ENCODE assay signal across 19 cellular contexts in the genomic region with DNA sequence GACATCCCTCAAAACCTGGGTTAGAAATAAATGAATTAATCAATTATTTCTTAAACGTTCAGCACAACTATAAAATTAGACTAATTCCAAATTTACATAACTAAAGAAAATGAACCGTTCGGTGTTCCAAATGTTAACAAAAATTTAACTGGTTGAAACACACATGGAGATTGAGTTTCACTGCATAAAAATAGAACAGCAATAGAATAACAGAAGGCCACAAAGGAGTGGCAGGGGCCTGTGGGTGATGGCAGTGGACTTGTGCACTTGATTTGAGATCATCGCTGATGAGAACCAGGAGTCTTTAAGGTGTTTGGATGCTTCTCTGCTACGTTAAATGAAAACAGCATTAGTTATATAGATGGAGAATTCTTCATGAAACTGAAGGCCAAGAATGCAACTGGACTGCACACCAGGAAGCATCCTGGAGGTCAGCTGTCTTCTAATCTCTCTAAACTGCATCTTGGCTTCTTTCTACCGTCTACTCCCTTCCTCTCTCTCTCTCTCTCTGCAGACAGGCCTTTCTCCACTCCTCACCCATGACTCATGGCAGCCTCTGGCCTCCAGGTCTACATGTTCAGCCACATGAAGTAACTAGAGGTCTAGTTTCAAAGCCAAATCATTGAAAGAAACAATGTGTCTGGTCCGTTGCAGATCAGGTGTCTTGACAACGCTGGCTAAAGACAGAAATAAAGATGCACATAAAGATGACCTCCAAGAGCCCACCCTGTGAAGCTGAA.
DNase-seq lines count a peak whose midpoint lies in the region; ATAC-seq and TF ChIP-seq lines count a peak whose summit lies in the region.
"Had no signal": no experiment of that assay in that cellular context is flagged by ENCODE, and none has a peak within 500 bp of the region (broad histone marks: within the 10 kb centered on the region; RNA-seq: fewer than 3 reads in every experiment).

No MANE protein-coding gene starts in this region.

- no peaks in the 10 kb centered on the region for H4K20me1 ChIP-seq in GM23338 (replicated peaks; ENCODE audit: insufficient read depth)
- H4K20me1 ChIP-seq: BLaER1 had no signal

- TF ChIP-seq CTCF in GM23338 (conservative IDR thresholded peaks at IDR 0.05; ENCODE audit: low read depth in 2 of 2) (no peak), epithelial cell of esophagus (IDR thresholded peaks at IDR 0.05; ENCODE audit: insufficient read depth, low read depth, low read length, missing control alignments) (no peak), osteocyte (IDR thresholded peaks at IDR 0.05) (no peak), GM20000 (IDR thresholded peaks at IDR 0.05; ENCODE audit: extremely low read depth, missing control alignments) (no peak)

- H3K27me3 ChIP-seq in GM23338 (ENCODE audit: insufficient read depth) = no peaks in the 10 kb centered on the region
- H3K27me3 ChIP-seq: ascending aorta, BLaER1, esophagus squamous epithelium had no signal

- H3K79me2 ChIP-seq in GM23338 (replicated peaks; ENCODE audit: insufficient read depth) = no peaks in the 10 kb centered on the region

- H3K4me3 Mint-ChIP-seq in GM23338 (no peak overlapping the region), osteocyte (ENCODE audit: unreplicated experiment) (no peak overlapping the region)
- H3K4me3 Mint-ChIP-seq in activated CD4-positive, alpha-beta T cell treated with anti-CD3 and anti-CD28 coated beads for 36 hours = no peak overlapping the region
- H3K4me3 Mint-ChIP-seq: T-helper 17 cell had no signal

- H2AFZ ChIP-seq in GM23338 = peak overlapping the region; percentile 12; the same call in 1 of the 2 replicates

- H3F3A ChIP-seq in GM23338 (replicated peaks; ENCODE audit: low read depth) = no peaks in the 10 kb centered on the region

- intact Hi-C loops in activated CD4-positive, alpha-beta T cell treated with anti-CD3 and anti-CD28 coated beads for 36 hours (cut with DNase I, micrococcal nuclease) = no loop called here

- H3K4me2 ChIP-seq in GM23338 = peak overlapping the region; percentile 62; the same call in 1 of the 2 replicates
- H3K4me2 ChIP-seq: BLaER1, smooth muscle cell had no signal

- POLR2A ChIA-PET in activated CD4-positive, alpha-beta T cell treated with anti-CD3 and anti-CD28 coated beads for 36 hours (lab: Charles Lee) = interaction anchor here (0.6 kb wide), 1 partner anchor 213 kb away, joined by 3 read pairs; no protein-coding TSS in a partner anchor

- peaks cover 42% of the 10 kb centered on the region for H3K4me1 ChIP-seq in GM23338 (ENCODE audit: insufficient read depth)
- H3K4me1 ChIP-seq: ascending aorta, esophagus squamous epithelium had no signal

- H3K4me3 ChIP-seq in GM23338 (no peak overlapping the region), epithelial cell of esophagus (ENCODE audit: low read length) (no peak overlapping the region)
- H3K4me3 ChIP-seq: ascending aorta, BLaER1, esophagus squamous epithelium, smooth muscle cell had no signal

- H3K4me1 Mint-ChIP-seq in GM23338 (peaks cover 47% of the 10 kb centered on the region), osteocyte (ENCODE audit: unreplicated experiment) (peaks cover 25% of the 10 kb centered on the region)
- H3K4me1 Mint-ChIP-seq in activated CD4-positive, alpha-beta T cell treated with anti-CD3 and anti-CD28 coated beads for 36 hours = no peaks in the 10 kb centered on the region
- H3K4me1 Mint-ChIP-seq: T-helper 17 cell had no signal

- H3K9me3 Mint-ChIP-seq in GM23338 (peaks cover 18% of the 10 kb centered on the region; the same call in 2 of the 3 replicates), osteocyte (ENCODE audit: unreplicated experiment) (peaks cover 3% of the 10 kb centered on the region)
- no peaks in the 10 kb centered on the region for H3K9me3 Mint-ChIP-seq in activated CD4-positive, alpha-beta T cell treated with anti-CD3 and anti-CD28 coated beads for 36 hours (ENCODE audit: low read depth)

- no peak overlapping the region for H3K27ac Mint-ChIP-seq in GM23338
- peak overlapping the region; percentile 45 for H3K27ac Mint-ChIP-seq in osteocyte (ENCODE audit: unreplicated experiment)
- H3K27ac Mint-ChIP-seq in activated CD4-positive, alpha-beta T cell treated with anti-CD3 and anti-CD28 coated beads for 36 hours = no peak overlapping the region
- H3K27ac Mint-ChIP-seq: T-helper 17 cell had no signal

- no peaks in the 10 kb centered on the region for H3K27me3 Mint-ChIP-seq in GM23338 (ENCODE audit: insufficient read depth, low read depth, poor library complexity)
- no peaks in the 10 kb centered on the region for H3K27me3 Mint-ChIP-seq in osteocyte (ENCODE audit: unreplicated experiment)
- H3K27me3 Mint-ChIP-seq in activated CD4-positive, alpha-beta T cell treated with anti-CD3 and anti-CD28 coated beads for 36 hours = no peaks in the 10 kb centered on the region
- H3K27me3 Mint-ChIP-seq: T-helper 17 cell had no signal

- H3K36me3 Mint-ChIP-seq in GM23338 (ENCODE audit: low read depth) (peaks cover 10% of the 10 kb centered on the region; the same call in 2 of the 3 replicates), osteocyte (ENCODE audit: unreplicated experiment) (peaks cover 2% of the 10 kb centered on the region)
- H3K36me3 Mint-ChIP-seq in activated CD4-positive, alpha-beta T cell treated with anti-CD3 and anti-CD28 coated beads for 36 hours (ENCODE audit: low read depth) = no peaks in the 10 kb centered on the region

- no peaks in the 10 kb centered on the region for H3K36me3 ChIP-seq in GM23338 (ENCODE audit: insufficient read depth)
- H3K36me3 ChIP-seq: ascending aorta, BLaER1, esophagus squamous epithelium had no signal

- DNase-seq in GM23338 (ENCODE audit: low spot score) = no peak
- DNase-seq in RPMI7951 (ENCODE audit: low read depth) = peak; percentile 79
- DNase-seq in epithelial cell of esophagus (ENCODE audit: low read depth) = peak; percentile 57
- no peak for DNase-seq in osteocyte (ENCODE audit: extremely low spot score, unreplicated experiment)
- DNase-seq in SIG-M5 treated with dmso at 0.1 percent for 504 hours (lab: John Stamatoyannopoulos, UW; ENCODE audit: unreplicated experiment) = no peak
- DNase-seq in activated CD4-positive, alpha-beta T cell treated with anti-CD3 and anti-CD28 coated beads for 36 hours = no peak
- DNase-seq in GM20000 (ENCODE audit: low spot score) = no peak
- DNase-seq: activated CD4-positive, CD25-positive, alpha-beta regulatory T cell treated with anti-CD3 and anti-CD28 coated beads, Interleukin-2, amount 50 U/mL, for 72 hours; dermis blood vessel endothelial cell; DMS 273 treated with DMSO at 0.1 percent for 48 hours; esophagus squamous epithelium; hypothalamus; left colon; NCI-H1417 treated with DMSO at 0.1 percent for 48 hours; T-helper 17 cell had no signal

- ATAC-seq in GM23338 = no peak
- ATAC-seq in activated CD4-positive, alpha-beta T cell treated with anti-CD3 and anti-CD28 coated beads for 36 hours = no peak
- ATAC-seq: left colon, Right ventricle myocardium inferior, T-helper 17 cell had no signal

- H3K9me2 ChIP-seq in GM23338 (ENCODE audit: insufficient read depth) = peaks cover 9% of the 10 kb centered on the region

- no peak overlapping the region for H3K27ac ChIP-seq in GM23338 (ENCODE audit: low read depth)
- H3K27ac ChIP-seq: ascending aorta, BLaER1, esophagus squamous epithelium had no signal

- CTCF ChIA-PET in activated CD4-positive, alpha-beta T cell treated with anti-CD3 and anti-CD28 coated beads for 36 hours (lab: Charles Lee) = no interaction called here

TF ChIP-seq in GM23338, 12 proteins besides CTCF, POLR2A, EP300 and RAD21 (continues in another document):
- no peak for TF ChIP-seq EZH2 (IDR thresholded peaks at IDR 0.05; ENCODE audit: low read depth, unreplicated experiment)
- no peak for TF ChIP-seq JUNB (IDR thresholded peaks at IDR 0.05; ENCODE audit: unreplicated experiment)
- no peak for TF ChIP-seq CREB1 (CRISPR knock-in tag; IDR thresholded peaks at IDR 0.05; ENCODE audit: low read depth)
- TF ChIP-seq, protein P1, sequence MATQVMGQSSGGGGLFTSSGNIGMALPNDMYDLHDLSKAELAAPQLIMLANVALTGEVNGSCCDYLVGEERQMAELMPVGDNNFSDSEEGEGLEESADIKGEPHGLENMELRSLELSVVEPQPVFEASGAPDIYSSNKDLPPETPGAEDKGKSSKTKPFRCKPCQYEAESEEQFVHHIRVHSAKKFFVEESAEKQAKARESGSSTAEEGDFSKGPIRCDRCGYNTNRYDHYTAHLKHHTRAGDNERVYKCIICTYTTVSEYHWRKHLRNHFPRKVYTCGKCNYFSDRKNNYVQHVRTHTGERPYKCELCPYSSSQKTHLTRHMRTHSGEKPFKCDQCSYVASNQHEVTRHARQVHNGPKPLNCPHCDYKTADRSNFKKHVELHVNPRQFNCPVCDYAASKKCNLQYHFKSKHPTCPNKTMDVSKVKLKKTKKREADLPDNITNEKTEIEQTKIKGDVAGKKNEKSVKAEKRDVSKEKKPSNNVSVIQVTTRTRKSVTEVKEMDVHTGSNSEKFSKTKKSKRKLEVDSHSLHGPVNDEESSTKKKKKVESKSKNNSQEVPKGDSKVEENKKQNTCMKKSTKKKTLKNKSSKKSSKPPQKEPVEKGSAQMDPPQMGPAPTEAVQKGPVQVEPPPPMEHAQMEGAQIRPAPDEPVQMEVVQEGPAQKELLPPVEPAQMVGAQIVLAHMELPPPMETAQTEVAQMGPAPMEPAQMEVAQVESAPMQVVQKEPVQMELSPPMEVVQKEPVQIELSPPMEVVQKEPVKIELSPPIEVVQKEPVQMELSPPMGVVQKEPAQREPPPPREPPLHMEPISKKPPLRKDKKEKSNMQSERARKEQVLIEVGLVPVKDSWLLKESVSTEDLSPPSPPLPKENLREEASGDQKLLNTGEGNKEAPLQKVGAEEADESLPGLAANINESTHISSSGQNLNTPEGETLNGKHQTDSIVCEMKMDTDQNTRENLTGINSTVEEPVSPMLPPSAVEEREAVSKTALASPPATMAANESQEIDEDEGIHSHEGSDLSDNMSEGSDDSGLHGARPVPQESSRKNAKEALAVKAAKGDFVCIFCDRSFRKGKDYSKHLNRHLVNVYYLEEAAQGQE (IDR thresholded peaks at IDR 0.05; ENCODE audit: unreplicated experiment) = no peak
- TF ChIP-seq NANOG (IDR thresholded peaks at IDR 0.05; ENCODE audit: borderline replicate concordance) = no peak
- no peak for TF ChIP-seq ZNF331 (CRISPR knock-in tag; IDR thresholded peaks at IDR 0.05; ENCODE audit: low read depth)

Comparison
In these comparisons a context has a peak if more than half of its experiments do, and no peak if none do; other contexts are left out.
1. DNase-seq: peak in RPMI7951 (single experiment) and epithelial cell of esophagus (single experiment); none in GM23338 (single experiment), osteocyte (single experiment), SIG-M5 treated with dmso at 0.1 percent for 504 hours (single experiment), activated CD4-positive, alpha-beta T cell treated with anti-CD3 and anti-CD28 coated beads for 36 hours (single experiment) and GM20000 (single experiment).